8 cellular contexts compared by ENCODE assay signal in the genomic region with DNA sequence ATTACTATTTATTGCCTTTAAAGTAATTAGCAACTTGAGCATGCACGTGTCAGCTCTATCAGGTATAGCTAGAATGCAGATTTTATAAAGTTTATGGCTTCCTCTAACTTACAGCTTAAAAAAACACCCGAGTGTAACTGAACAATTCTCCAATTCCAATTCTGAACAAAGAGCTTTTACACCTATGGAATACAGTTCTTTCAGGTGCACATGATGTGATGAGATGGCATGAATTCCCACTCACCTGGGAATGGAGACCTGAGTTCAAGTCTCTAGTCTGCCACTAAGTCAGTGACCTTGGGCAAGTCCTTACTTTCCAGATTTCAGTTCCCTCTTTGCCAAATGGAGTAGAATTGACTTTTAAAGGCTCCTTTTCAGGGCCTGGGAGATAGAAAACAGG. TPM values are rescaled to one million over a fixed set of nuclear protein-coding genes. Genes with fewer than 3 reads are reported as not detected.
DNase-seq lines count a peak whose midpoint lies in the region; ATAC-seq, FAIRE-seq and TF ChIP-seq lines count a peak whose summit lies in the region.

No MANE protein-coding gene starts in this region.

- H3K36me3 Mint-ChIP-seq in CD8-positive, alpha-beta memory T cell, result peaks cover 0 to 51% (median 5%) of the 10 kb centered on the region in 3 donors
- H3K36me3 Mint-ChIP-seq in neural progenitor cell, result peaks cover 31% of the 10 kb centered on the region

- in situ Hi-C loops in GM13976 (cut with MboI; ENCODE audit: low sequenced_read_pairs, unreplicated experiment), result no loop called here

- no peak overlapping the region for H3K4ac ChIP-seq in H1 (replicated peaks; ENCODE audit: insufficient read length, low read depth, low read length)

- H3K79me2 ChIP-seq in H1 (ENCODE audit: control insufficient read depth in 1 of 2, insufficient read depth in 2 of 2, low read length in 2 of 2) (peaks cover 42 to 68% of the 10 kb centered on the region in 2 experiments), neural progenitor cell (ENCODE audit: low read depth) (peaks cover 68% of the 10 kb centered on the region)

- no peak overlapping the region for H2BK15ac ChIP-seq in H1 (ENCODE audit: low read length)

- no peak for FAIRE-seq in H1 (lab: Jason Lieb, UNC)

- H3K9ac ChIP-seq in H1 (replicated peaks in 1 of 4; ENCODE audit: extremely low read depth in 1 of 4, low read depth in 3 of 4, low read length in 3 of 4), result peak overlapping the region; percentile 35 to 97 (median 75); a peak in 6 of 7 replicates
- peak overlapping the region; percentile 93 for H3K9ac ChIP-seq in neural progenitor cell

- no peaks in the 10 kb centered on the region; the same call in none of the 2 replicates for H3K79me1 ChIP-seq in H1 (ENCODE audit: low read depth, low read length)

- peak overlapping the region; percentile 76 for H3K4me3 ChIP-seq in CD8-positive, alpha-beta memory T cell (ENCODE audit: low read length)
- H3K4me3 ChIP-seq in H1 (ENCODE audit: extremely low read depth in 1 of 4, insufficient read depth in 2 of 4, low read depth in 3 of 4, low read length in 4 of 4) (peak overlapping the region; percentile 84 to 99 (median 96)), neural progenitor cell (peak overlapping the region; percentile 93)

- no peak overlapping the region for H2BK120ac ChIP-seq in H1 (replicated peaks; ENCODE audit: low read depth, low read length)

- H3K27me3 ChIP-seq in CD8-positive, alpha-beta memory T cell (ENCODE audit: insufficient read depth, low read length, poor library complexity, severe bottlenecking), result no peaks in the 10 kb centered on the region
- no peaks in the 10 kb centered on the region for H3K27me3 ChIP-seq in H1 (replicated peaks in 1 of 4; ENCODE audit: control insufficient read depth in 3 of 4, extremely low read depth in 1 of 4, insufficient read depth in 3 of 4, low read length in 3 of 4)
- H3K27me3 ChIP-seq in neural progenitor cell, result peaks cover 10% of the 10 kb centered on the region

- peak overlapping the region; percentile 32 for H4K5ac ChIP-seq in H1 (ENCODE audit: insufficient read length, low read depth, low read length)

- H3K27ac Mint-ChIP-seq in CD8-positive, alpha-beta memory T cell, result peak overlapping the region; percentile 80 to 98 (median 93)
- H3K27ac Mint-ChIP-seq in neural progenitor cell, result peak overlapping the region; percentile 82

- H3F3A ChIP-seq in neural progenitor cell (ENCODE audit: low read depth), result peaks cover 9% of the 10 kb centered on the region

- H3K4me1 Mint-ChIP-seq in CD8-positive, alpha-beta memory T cell, result peaks cover 59 to 67% (median 63%) of the 10 kb centered on the region in 3 donors
- H3K4me1 Mint-ChIP-seq in neural progenitor cell, result peaks cover 50% of the 10 kb centered on the region

- peak overlapping the region; percentile 99 for H3K27ac ChIP-seq in CD8-positive, alpha-beta memory T cell (ENCODE audit: low read depth, low read length)
- H3K27ac ChIP-seq in H1 (ENCODE audit: low read depth, low read length), result no peak overlapping the region
- peak overlapping the region; percentile 88 for H3K27ac ChIP-seq in neural progenitor cell

- peak in 1 of 2 experiments; percentile 52; a peak in 1 of 3 replicates for TF ChIP-seq POLR2A in H1 (IDR thresholded peaks at IDR 0.05; ENCODE audit: control extremely low read depth in 1 of 2, low read depth in 2 of 2, low read length in 2 of 2)

- no peak overlapping the region for H3K14ac ChIP-seq in H1 (ENCODE audit: insufficient read length)

- H3K9me3 ChIP-seq in CD8-positive, alpha-beta memory T cell (ENCODE audit: low read length), result no peaks in the 10 kb centered on the region
- no peaks in the 10 kb centered on the region for H3K9me3 ChIP-seq in H1 (ENCODE audit: insufficient read depth in 2 of 2, low read depth in 1 of 2, low read length in 1 of 2)
- no peaks in the 10 kb centered on the region for H3K9me3 ChIP-seq in neural progenitor cell (ENCODE audit: low read depth)

- H4K91ac ChIP-seq in H1 (replicated peaks; ENCODE audit: insufficient read length, low read length), result no peak overlapping the region

- H2BK5ac ChIP-seq in H1 (ENCODE audit: low read depth, low read length), result no peak overlapping the region

- no peak for TF ChIP-seq EP300 in H1 (IDR thresholded peaks at IDR 0.05; ENCODE audit: borderline replicate concordance in 1 of 2, low read depth in 2 of 2, low read length in 2 of 2)

- no peak overlapping the region for H2BK20ac ChIP-seq in H1 (ENCODE audit: low read length)

- CTCF ChIA-PET in CD8-positive, alpha-beta memory T cell (lab: Charles Lee), result interaction anchor here (1.1 kb wide), 1 partner anchor 13 kb away, joined by 3 read pairs; no protein-coding TSS in a partner anchor
- CTCF ChIA-PET in H1 (lab: Charles Lee; ENCODE audit: partially characterized antibody), result interaction anchor here (1.0 to 2.0 kb wide), 5 partner anchors 84 to 459 kb away, joined by 3 to 4 read pairs (median 4); no protein-coding TSS in a partner anchor

- WGBS in H1 (ENCODE audit: extremely low coverage in 1 of 2, insufficient coverage in 1 of 2, insufficient read length in 1 of 2, insufficient replicate concordance in 2 of 2, low coverage in 1 of 2, low lambda C conversion rate in 2 of 2, missing lambda C conversion rate in 1 of 2), 2 experiments, result 8% methylated on average over 2 of the region's 2 CpGs; no CpG with 5 or more reads in 1 of the 2 experiments

- no peak overlapping the region for H3K23ac ChIP-seq in H1 (ENCODE audit: insufficient read length)

- H4K8ac ChIP-seq in H1 (ENCODE audit: extremely low read depth, insufficient read depth, low read length), result no peak overlapping the region

- H3K9me3 Mint-ChIP-seq in CD8-positive, alpha-beta memory T cell, result peaks cover 0 to 3% (median 0%) of the 10 kb centered on the region in 5 donors
- H3K9me3 Mint-ChIP-seq in neural progenitor cell, result peaks cover 2% of the 10 kb centered on the region

- H2AFZ ChIP-seq in H1 (ENCODE audit: low read length), result no peak overlapping the region
- no peak overlapping the region for H2AFZ ChIP-seq in neural progenitor cell (replicated peaks)

- no peak for TF ChIP-seq CTCF in H1 (IDR thresholded peaks at IDR 0.05; ENCODE audit: control extremely low read depth in 1 of 3, insufficient read depth in 1 of 3, low read depth in 1 of 3, low read length in 3 of 3)
- no peak for TF ChIP-seq CTCF in neural progenitor cell (IDR thresholded peaks at IDR 0.05)
- TF ChIP-seq CTCF in GM13976 (IDR thresholded peaks at IDR 0.05; ENCODE audit: borderline replicate concordance, control extremely low read depth, extremely low read depth, insufficient read depth, missing control alignments), result no peak

- H3K56ac ChIP-seq in H1 (replicated peaks; ENCODE audit: insufficient read length, low read depth, low read length), result no peak overlapping the region

- no peak for TF ChIP-seq RAD21 in H1 (IDR thresholded peaks at IDR 0.05 in 1 of 2, conservative IDR thresholded peaks at IDR 0.05 in 1 of 2; ENCODE audit: low read depth in 2 of 2, low read length in 2 of 2)

- peaks cover 46% of the 10 kb centered on the region for H3K4me1 ChIP-seq in CD8-positive, alpha-beta memory T cell (ENCODE audit: insufficient read depth, low read length)
- H3K4me1 ChIP-seq in H1 (replicated peaks in 1 of 4; ENCODE audit: control insufficient read depth in 3 of 4, insufficient read depth in 4 of 4, low read length in 3 of 4) (peaks cover 0 to 10% (median 0%) of the 10 kb centered on the region in 4 experiments; a peak in 4 of 7 replicates), neural progenitor cell (peaks cover 31% of the 10 kb centered on the region)

- H3K4me3 Mint-ChIP-seq in CD8-positive, alpha-beta memory T cell, result peak overlapping the region; percentile 87 to 97 (median 93)
- peak overlapping the region; percentile 97 for H3K4me3 Mint-ChIP-seq in neural progenitor cell

- POLR2A ChIA-PET in CD8-positive, alpha-beta memory T cell (lab: Charles Lee), result interaction anchor here (0.5 to 3.1 kb wide), 3 partner anchors 80 to 1792 kb away, joined by 3 to 14 read pairs (median 5); no protein-coding TSS in a partner anchor
- POLR2A ChIA-PET in H1 (lab: Charles Lee; ENCODE audit: partially characterized antibody), result interaction anchor here (0.6 to 4.8 kb wide), 12 partner anchors 8 to 993 kb away, joined by 3 to 37 read pairs (median 4); no protein-coding TSS in a partner anchor

- H3K4me2 ChIP-seq in H1 (ENCODE audit: insufficient read depth in 1 of 2, low read depth in 2 of 2, low read length in 2 of 2) (peak overlapping the region; percentile 79 to 81), neural progenitor cell (peak overlapping the region; percentile 94)

- H2AK5ac ChIP-seq in H1 (ENCODE audit: low read depth, low read length), result no peak overlapping the region

- H3K18ac ChIP-seq in H1 (ENCODE audit: extremely low read depth, low read length), result no peak overlapping the region

- H3K23me2 ChIP-seq in H1 (ENCODE audit: low read depth, low read length), result peaks cover 6% of the 10 kb centered on the region; the same call in 1 of the 2 replicates

- H3K27me3 Mint-ChIP-seq in CD8-positive, alpha-beta memory T cell, result no peaks in the 10 kb centered on the region
- peaks cover 4% of the 10 kb centered on the region for H3K27me3 Mint-ChIP-seq in neural progenitor cell (ENCODE audit: insufficient read depth, low read depth)

- H2BK12ac ChIP-seq in H1 (ENCODE audit: low read depth, low read length), result no peak overlapping the region

- DNase-seq in CD8-positive, alpha-beta memory T cell, result no peak
- DNase-seq in NCI-H69 (lab: John Stamatoyannopoulos, UW) (peak; percentile 58), H1 (ENCODE audit: low read depth in 1 of 2, low spot score in 2 of 2) (no peak), neural progenitor cell (ENCODE audit: low spot score) (no peak), GM13976 (ENCODE audit: low spot score) (no peak)

- no peak for ATAC-seq in GM18861 (IDR thresholded peaks at IDR 0.05; ENCODE audit: unreplicated experiment)
- no peak for ATAC-seq in GM19395 (IDR thresholded peaks at IDR 0.05; ENCODE audit: unreplicated experiment)
- ATAC-seq in HG03469 (IDR thresholded peaks at IDR 0.05; ENCODE audit: unreplicated experiment), result no peak

- H4K20me1 ChIP-seq in H1 (replicated peaks in 1 of 2; ENCODE audit: control insufficient read depth in 1 of 2, insufficient read depth in 2 of 2, low read length in 2 of 2), result peaks cover 24 to 31% of the 10 kb centered on the region in 2 experiments
- H4K20me1 ChIP-seq in neural progenitor cell (ENCODE audit: low read depth), result peaks cover 57% of the 10 kb centered on the region

- peaks cover 15% of the 10 kb centered on the region for H3K36me3 ChIP-seq in CD8-positive, alpha-beta memory T cell (ENCODE audit: insufficient read depth, low read length)
- H3K36me3 ChIP-seq in H1 (ENCODE audit: control insufficient read depth in 2 of 4, insufficient read depth in 4 of 4, low read length in 3 of 4) (peaks cover 19 to 60% (median 27%) of the 10 kb centered on the region in 4 experiments), neural progenitor cell (peaks cover 14% of the 10 kb centered on the region)

RNA-seq across cellular contexts. Expression of a gene that starts 1.8 kb away (rescaled TPM):
- 10 to 100 TPM; 91.0 to 98.8 TPM for total RNA-seq in CD8-positive, alpha-beta memory T cell
- polyA plus RNA-seq in CD8-positive, alpha-beta memory T cell, result 82.4 TPM
- total RNA-seq in H1 (2021; fragmentation: NEBNext Ultra II Directional; extraction: Animal tissue kit (Norgen Biotek cat#: 25700)), result 209 and 225 TPM in 2 replicates
- 76.7 and 79.5 TPM in 2 replicates for polyA plus RNA-seq in H1 (2011; rRNA removed)
- 93.8 TPM for polyA plus RNA-seq in H1 (2011; cell fraction: cytosol; rRNA removed)
- polyA plus RNA-seq in H1 (2011; cell fraction: nucleus; rRNA removed), result 102 TPM
- 128 to 145 TPM (median 140 TPM) in 4 replicates for polyA plus RNA-seq in H1 (2012, experiment 1 of 2)
- 35.5 TPM for polyA plus RNA-seq in H1 (2012, experiment 2 of 2)
- polyA plus RNA-seq in H1 (2013, experiment 1 of 2), result 126 TPM
- 119 TPM for polyA plus RNA-seq in H1 (2013, experiment 2 of 2)
- polyA minus RNA-seq in H1 (2011; rRNA and poly(A)+ RNA removed), result 92.1 and 117 TPM in 2 replicates
- 96.7 TPM for polyA minus RNA-seq in H1 (2011; cell fraction: cytosol; rRNA and poly(A)+ RNA removed)
- polyA minus RNA-seq in H1 (2011; cell fraction: nucleus; rRNA and poly(A)+ RNA removed), result 173 TPM
- total RNA-seq in neural progenitor cell (ENCODE audit: low replicate concordance), result 119 and 162 TPM in 2 replicates
